In the genomic region with DNA sequence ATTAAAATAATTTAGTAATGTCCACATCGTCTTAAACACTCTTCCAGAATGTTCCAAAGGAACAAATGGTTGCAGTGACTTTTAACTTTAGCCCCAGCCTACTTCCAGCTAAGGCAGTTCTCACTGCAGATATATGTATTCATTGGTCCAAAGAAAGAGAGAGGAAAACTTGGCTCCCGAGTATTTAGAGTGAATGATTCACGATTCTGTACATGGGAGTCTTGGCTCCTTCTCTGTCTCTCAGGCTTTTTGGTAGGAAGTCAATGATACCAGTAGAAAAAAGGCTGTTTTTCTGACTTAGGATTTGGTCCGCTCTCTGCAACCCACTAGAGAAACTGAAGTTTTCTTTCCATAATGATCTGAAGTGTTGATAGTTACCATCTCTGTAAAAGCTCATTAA, we compare ENCODE assay signal across 17 cellular contexts.
"Had no signal": no experiment of that assay in that cellular context is flagged by ENCODE, and none has a peak within 500 bp of the region (broad histone marks: within the 10 kb centered on the region; RNA-seq: fewer than 3 reads in every experiment).

No MANE protein-coding gene starts in this region.

- H3K27me3 Mint-ChIP-seq: activated naive CD8-positive, alpha-beta T cell treated with anti-CD3 and anti-CD28 coated beads, Interleukin-2, amount 50 U/mL, for 24 hours; activated T-helper 17 cell treated with anti-CD3 and anti-CD28 coated beads, Interleukin-2, amount 50 U/mL, for 72 hours; stimulated activated memory B cell treated with anti-CD40 and anti-IgM and Interleukin-4, amounts not matched to agents 10 μg/mL and 1 μg/mL and 100 μg/mL, for 72 hours had no signal

- H3K4me3 Mint-ChIP-seq: activated naive CD8-positive, alpha-beta T cell treated with anti-CD3 and anti-CD28 coated beads, Interleukin-2, amount 50 U/mL, for 24 hours; activated T-helper 17 cell treated with anti-CD3 and anti-CD28 coated beads, Interleukin-2, amount 50 U/mL, for 72 hours; stimulated activated memory B cell treated with anti-CD40 and anti-IgM and Interleukin-4, amounts not matched to agents 10 μg/mL and 1 μg/mL and 100 μg/mL, for 72 hours had no signal

- H3K9me3 Mint-ChIP-seq: activated T-helper 17 cell treated with anti-CD3 and anti-CD28 coated beads, Interleukin-2, amount 50 U/mL, for 72 hours; stimulated activated memory B cell treated with anti-CD40 and anti-IgM and Interleukin-4, amounts not matched to agents 10 μg/mL and 1 μg/mL and 100 μg/mL, for 72 hours had no signal

- H3K4me1 ChIP-seq: colonic mucosa had no signal

- H3K4me3 ChIP-seq: colonic mucosa, hepatocyte, lung had no signal

- H3K27me3 ChIP-seq: colonic mucosa, hepatocyte, neutrophil had no signal

- H3K27ac Mint-ChIP-seq: activated naive CD8-positive, alpha-beta T cell treated with anti-CD3 and anti-CD28 coated beads, Interleukin-2, amount 50 U/mL, for 24 hours; activated T-helper 17 cell treated with anti-CD3 and anti-CD28 coated beads, Interleukin-2, amount 50 U/mL, for 72 hours; stimulated activated memory B cell treated with anti-CD40 and anti-IgM and Interleukin-4, amounts not matched to agents 10 μg/mL and 1 μg/mL and 100 μg/mL, for 72 hours had no signal

- H3K4me2 ChIP-seq: hepatocyte had no signal

- H3K36me3 ChIP-seq: colonic mucosa had no signal

- H3K27ac ChIP-seq: colonic mucosa, hepatocyte, neutrophil had no signal

- DNase-seq: activated naive CD4-positive, alpha-beta T cell treated with Interleukin-2 at 50 U/mL for 16 hours; activated naive CD8-positive, alpha-beta T cell treated with anti-CD3 and anti-CD28 coated beads, Interleukin-2, amount 50 U/mL, for 24 hours; caudate nucleus; colonic mucosa; effector CD4-positive, alpha-beta T cell; islet precursor cell; retina; stimulated activated CD4-positive, alpha-beta T cell treated with anti-CD3 and anti-CD28 coated beads, Interleukin-12 subunit alpha, Interleukin-12 subunit beta, amount 100 ng/mL, for 4 hours; stimulated activated CD4-positive, alpha-beta T cell treated with anti-CD3 and anti-CD28 coated beads, Interleukin-2, amount 100 ng/mL, for 24 hours; SW 1271; trophoblast cell had no signal

- ATAC-seq: activated CD4-positive, CD25-positive, alpha-beta regulatory T cell treated with anti-CD3 and anti-CD28 coated beads, Interleukin-2, amount 50 U/mL, for 24 hours; activated naive CD8-positive, alpha-beta T cell treated with anti-CD3 and anti-CD28 coated beads, Interleukin-2, amount 50 U/mL, for 24 hours; activated T-helper 17 cell treated with anti-CD3 and anti-CD28 coated beads, Interleukin-2, amount 50 U/mL, for 72 hours; stimulated activated memory B cell treated with anti-CD40 and anti-IgM and Interleukin-4, amounts not matched to agents 10 μg/mL and 1 μg/mL and 100 μg/mL, for 72 hours had no signal

- H2AFZ ChIP-seq: hepatocyte had no signal

- H3K9me3 ChIP-seq: colonic mucosa, neutrophil had no signal
